In genomic region chr22:37242395-37242918, GRCh38 we compare ENCODE assay signal across 9 cellular contexts. TPM values are rescaled to one million over a fixed set of nuclear protein-coding genes. Genes with fewer than 3 reads are reported as not detected.
DNase-seq lines count a peak whose midpoint lies in the region; ATAC-seq and TF ChIP-seq lines count a peak whose summit lies in the region.
"Had no signal": no experiment of that assay in that cellular context is flagged by ENCODE, and none has a peak within 500 bp of the region (broad histone marks: within the 10 kb centered on the region; RNA-seq: fewer than 3 reads in every experiment).

No MANE protein-coding gene starts in this region.

- H3K27ac ChIP-seq in adrenal gland: no peak overlapping the region
- H3K27ac ChIP-seq: 22Rv1 had no signal

- H3K4me1 ChIP-seq in adrenal gland (replicated peaks in 1 of 2): no peaks in the 10 kb centered on the region

- H3K4me3 ChIP-seq in adrenal gland: no peak overlapping the region

- peak overlapping the region; percentile 93 for H3K27ac Mint-ChIP-seq in T-helper 2 cell treated with Interferon-gamma antibody and Interleukin-4, amounts not matched to agents 5 μg/mL and 100 μg/mL, for 36 hours
- H3K27ac Mint-ChIP-seq in memory B cell: peak overlapping the region; percentile 95

- H3K4me1 Mint-ChIP-seq in T-helper 2 cell treated with Interferon-gamma antibody and Interleukin-4, amounts not matched to agents 5 μg/mL and 100 μg/mL, for 36 hours (ENCODE audit: low read depth): peaks cover 50% of the 10 kb centered on the region
- H3K4me1 Mint-ChIP-seq in memory B cell: peaks cover 63% of the 10 kb centered on the region

- peak; percentile 80 for DNase-seq in A172 (ENCODE audit: low spot score)
- DNase-seq in T-helper 2 cell treated with Interferon-gamma antibody and Interleukin-4, amounts not matched to agents 5 μg/mL and 100 μg/mL, for 36 hours (ENCODE audit: low spot score): peak; percentile 96
- peak in 6 of 7 donors; percentile 21 to 72 (median 44) for DNase-seq in adrenal gland
- DNase-seq in memory B cell (ENCODE audit: low spot score in 2 of 2): peak; percentile 70 to 85
- peak; percentile 91 for DNase-seq in stimulated activated naive CD8-positive, alpha-beta T cell treated with anti-CD3 and anti-CD28 coated beads, Interleukin-15, Interleukin-2, amounts not matched to agents 100 U/mL and 50 U/mL, for 24 hours
- no peak for DNase-seq in DMS79 treated with DMSO at 0.1 percent for 48 hours (lab: John Stamatoyannopoulos, UW)

- no peaks in the 10 kb centered on the region for H3K9me3 ChIP-seq in adrenal gland (replicated peaks in 1 of 3)

- peak overlapping the region; percentile 99 for H3K4me3 Mint-ChIP-seq in T-helper 2 cell treated with Interferon-gamma antibody and Interleukin-4, amounts not matched to agents 5 μg/mL and 100 μg/mL, for 36 hours
- H3K4me3 Mint-ChIP-seq in memory B cell: peak overlapping the region; percentile 79

- no peaks in the 10 kb centered on the region for H3K36me3 ChIP-seq in adrenal gland (replicated peaks in 1 of 2)

- H3K27me3 ChIP-seq in adrenal gland: peaks cover 6% of the 10 kb centered on the region

- TF ChIP-seq CTCF in adrenal gland (IDR thresholded peaks at IDR 0.05): no peak

- no peaks in the 10 kb centered on the region for H3K9me3 Mint-ChIP-seq in T-helper 2 cell treated with Interferon-gamma antibody and Interleukin-4, amounts not matched to agents 5 μg/mL and 100 μg/mL, for 36 hours
- H3K9me3 Mint-ChIP-seq in memory B cell: no peaks in the 10 kb centered on the region

- no peaks in the 10 kb centered on the region for H3K27me3 Mint-ChIP-seq in T-helper 2 cell treated with Interferon-gamma antibody and Interleukin-4, amounts not matched to agents 5 μg/mL and 100 μg/mL, for 36 hours (ENCODE audit: low read depth)
- no peaks in the 10 kb centered on the region for H3K27me3 Mint-ChIP-seq in memory B cell

- ATAC-seq in GM19351 (IDR thresholded peaks at IDR 0.05; ENCODE audit: unreplicated experiment): peak; percentile 63
- peak; percentile 55 for ATAC-seq in HG03460 (IDR thresholded peaks at IDR 0.05; ENCODE audit: unreplicated experiment)
- ATAC-seq in memory B cell (ENCODE audit: low read depth): peak; percentile 68
- peak; percentile 84 for ATAC-seq in stimulated activated naive CD8-positive, alpha-beta T cell treated with anti-CD3 and anti-CD28 coated beads, Interleukin-15, Interleukin-2, amounts not matched to agents 100 U/mL and 50 U/mL, for 24 hours

- intact Hi-C loops in adrenal gland (cut with DNase I): no loop called here

- WGBS in adrenal gland, 4 donors: 50 to 65% (median 54%) methylated on average over 6 to 16 of the region's 16 CpGs

- no peak for TF ChIP-seq POLR2A in adrenal gland (IDR thresholded peaks at IDR 0.05)

- H3K36me3 Mint-ChIP-seq in T-helper 2 cell treated with Interferon-gamma antibody and Interleukin-4, amounts not matched to agents 5 μg/mL and 100 μg/mL, for 36 hours (ENCODE audit: low read depth): peaks cover 60% of the 10 kb centered on the region
- peaks cover 26% of the 10 kb centered on the region for H3K36me3 Mint-ChIP-seq in memory B cell

RNA-seq across cellular contexts. Expression of gene RAC2, which starts 1.6 kb away (rescaled TPM):
- total RNA-seq in A172 (2014; rRNA removed; shearing (Covaris generic)): 51.7 and 60.2 TPM in 2 replicates
- total RNA-seq in adrenal gland: 10 to 100 TPM in 5 of 8 donors, 1 to 10 TPM in 3; 4.3 to 17.9 (median 11.3) TPM
- 10 to 100 TPM in 2 of 3 donors, 1 to 10 TPM in 1; 6.3 to 12.4 (median 11.0) TPM for polyA plus RNA-seq in adrenal gland

RNA-seq across cellular contexts. Expression of gene SSTR3, which starts 30.2 kb away (rescaled TPM):
- total RNA-seq in A172 (2014; rRNA removed; shearing (Covaris generic)): not detected in 2 replicates
- total RNA-seq in adrenal gland: 1 to 10 TPM in 1 of 8 donors, under 1 TPM in 6, not detected in 1; 0.28 to 2.0 (median 0.41) TPM
- polyA plus RNA-seq in adrenal gland: 1 to 10 TPM in 2 of 3 donors, under 1 TPM in 1; 0.34 to 1.2 (median 1.0) TPM

RNA-seq across cellular contexts. Expression of gene CYTH4, which starts 39.9 kb away (rescaled TPM):
- 0.26 and 0.43 TPM in 2 replicates for total RNA-seq in A172 (2014; rRNA removed; shearing (Covaris generic))
- 10 to 100 TPM; 16.4 to 80.7 (median 25.5) TPM for total RNA-seq in adrenal gland
- polyA plus RNA-seq in adrenal gland: 10 to 100 TPM in 2 of 3 donors, 1 to 10 TPM in 1; 7.5 to 26.6 (median 11.5) TPM

RNA-seq across cellular contexts. Expression of gene C1QTNF6, which starts 54.4 kb away (rescaled TPM):
- total RNA-seq in A172 (2014; rRNA removed; shearing (Covaris generic)): 2.1 and 7.7 TPM in 2 replicates
- total RNA-seq in adrenal gland: 10 to 100 TPM in 1 of 8 donors, 1 to 10 TPM in 7; 2.2 to 28.6 (median 5.9) TPM
- 10 to 100 TPM in 2 of 3 donors, 1 to 10 TPM in 1; 2.9 to 45.7 (median 17.9) TPM for polyA plus RNA-seq in adrenal gland

Comparison
In these comparisons a context has a peak if more than half of its experiments do, and no peak if none do; other contexts are left out.
1. RNA of gene CYTH4, which starts 39.9 kb away (total RNA-seq): 16.4 to 80.7 TPM in adrenal gland; 0.26 to 0.43 TPM in A172; every median in the first group is over 10 times any median in the second.
2. Peak in every context shown above with its lines, with median percentiles within 50 percentile points of each other: ATAC-seq.